In genomic region chr2:70894765-70895164, GRCh38 we compare ENCODE assay signal across 15 cellular contexts.
DNase-seq lines count a peak whose midpoint lies in the region; ATAC-seq and TF ChIP-seq lines count a peak whose summit lies in the region.
"Had no signal": no experiment of that assay in that cellular context is flagged by ENCODE, and none has a peak within 500 bp of the region (broad histone marks: within the 10 kb centered on the region; RNA-seq: fewer than 3 reads in every experiment).

No MANE protein-coding gene starts in this region.

- H3K9me3 Mint-ChIP-seq in activated T-cell treated with anti-CD3 and anti-CD28 coated beads, Interleukin-2, amount 50 U/mL, for 24 hours: no peaks in the 10 kb centered on the region
- H3K9me3 Mint-ChIP-seq: CD8-positive, alpha-beta T cell had no signal

- H3K27me3 ChIP-seq in iPS-15b (ENCODE audit: control insufficient read depth, insufficient read depth, low read length): peaks cover 100% of the 10 kb centered on the region

- no peak for TF ChIP-seq CTCF in GM20000 (IDR thresholded peaks at IDR 0.05; ENCODE audit: extremely low read depth, missing control alignments)

- no peaks in the 10 kb centered on the region for H3K36me3 Mint-ChIP-seq in activated T-cell treated with anti-CD3 and anti-CD28 coated beads, Interleukin-2, amount 50 U/mL, for 24 hours (ENCODE audit: low read depth)
- H3K36me3 Mint-ChIP-seq: CD8-positive, alpha-beta T cell had no signal

- ATAC-seq in GM21576 (IDR thresholded peaks at IDR 0.05; ENCODE audit: unreplicated experiment): no peak
- ATAC-seq in GM18498 (IDR thresholded peaks at IDR 0.05; ENCODE audit: unreplicated experiment): no peak
- ATAC-seq: CD8-positive, alpha-beta T cell had no signal

- DNase-seq in activated T-cell treated with anti-CD3 and anti-CD28 coated beads, Interleukin-2, amount 50 U/mL, for 24 hours: peak; percentile 15
- no peak for DNase-seq in activated T-cell treated with anti-CD3 and anti-CD28 coated beads, Interleukin-2, amount 50 U/mL, for 1 hour
- peak; percentile 10 for DNase-seq in GM20000 (ENCODE audit: low spot score)
- DNase-seq in SW480 (ENCODE audit: low spot score): no peak
- DNase-seq: 8988T; Calu3; CD8-positive, alpha-beta T cell; DMS53; DND-41; EL had no signal

- H3K27ac Mint-ChIP-seq in activated T-cell treated with anti-CD3 and anti-CD28 coated beads, Interleukin-2, amount 50 U/mL, for 24 hours: no peak overlapping the region
- H3K27ac Mint-ChIP-seq: CD8-positive, alpha-beta T cell had no signal

- peaks cover 95% of the 10 kb centered on the region for H3K27me3 Mint-ChIP-seq in activated T-cell treated with anti-CD3 and anti-CD28 coated beads, Interleukin-2, amount 50 U/mL, for 24 hours

- peaks cover 15% of the 10 kb centered on the region for H3K4me1 Mint-ChIP-seq in activated T-cell treated with anti-CD3 and anti-CD28 coated beads, Interleukin-2, amount 50 U/mL, for 24 hours (ENCODE audit: low read depth)

- H3K9ac ChIP-seq in iPS-15b (ENCODE audit: low read depth, low read length): no peak overlapping the region
- H3K9ac ChIP-seq: BLaER1 had no signal

- no peaks in the 10 kb centered on the region for H3K9me3 ChIP-seq in iPS-15b (ENCODE audit: control insufficient read depth, insufficient read depth, low read length)
- H3K9me3 ChIP-seq: HAP-1 had no signal

- peak overlapping the region; percentile 6 for H3K4me3 ChIP-seq in iPS-15b (ENCODE audit: low read depth, low read length)
- H3K4me3 ChIP-seq: BLaER1, HAP-1 had no signal

- no peak overlapping the region for H3K4me3 Mint-ChIP-seq in activated T-cell treated with anti-CD3 and anti-CD28 coated beads, Interleukin-2, amount 50 U/mL, for 24 hours
- H3K4me3 Mint-ChIP-seq: CD8-positive, alpha-beta T cell had no signal

- H3K4me1 ChIP-seq in iPS-15b (ENCODE audit: control insufficient read depth, insufficient read depth, low read length): no peaks in the 10 kb centered on the region
- H3K4me1 ChIP-seq: BLaER1 had no signal

- no peaks in the 10 kb centered on the region for H3K36me3 ChIP-seq in iPS-15b (ENCODE audit: control insufficient read depth, insufficient read depth, low read length)
- H3K36me3 ChIP-seq: BLaER1, HAP-1 had no signal

Comparison
In these comparisons a context has a peak if more than half of its experiments do, and no peak if none do; other contexts are left out.
1. DNase-seq: peak in activated T-cell treated with anti-CD3 and anti-CD28 coated beads, Interleukin-2, amount 50 U/mL, for 24 hours (single experiment) and GM20000 (single experiment); none in activated T-cell treated with anti-CD3 and anti-CD28 coated beads, Interleukin-2, amount 50 U/mL, for 1 hour (single experiment) and SW480 (single experiment).